Comparison of ENCODE assay signal across 7 cellular contexts in genomic region chr6:42217165-42217522, GRCh38. TPM values are rescaled to one million over a fixed set of nuclear protein-coding genes. Genes with fewer than 3 reads are reported as not detected.
DNase-seq lines count a peak whose midpoint lies in the region; ATAC-seq and TF ChIP-seq lines count a peak whose summit lies in the region.

No MANE protein-coding gene starts in this region.

- intact Hi-C loops in activated CD8-positive, alpha-beta T cell treated with anti-CD3 and anti-CD28 coated beads for 36 hours (cut with micrococcal nuclease): loop anchor here (10.0 kb wide), 1 partner anchor 292 kb away; the partner anchor contains the start of genes BYSL and MED20

- H3K9me3 ChIP-seq in HUES64 (ENCODE audit: insufficient read depth, low read depth, low read length) (no peaks in the 10 kb centered on the region), iPS-18a (ENCODE audit: control insufficient read depth, low read depth, low read length) (no peaks in the 10 kb centered on the region)

- H3K4me3 ChIP-seq in HUES64 (ENCODE audit: low read length) (peak overlapping the region; percentile 73), iPS-18a (ENCODE audit: low read length) (peak overlapping the region; percentile 100)

- H3K4me1 Mint-ChIP-seq in activated CD8-positive, alpha-beta T cell treated with anti-CD3 and anti-CD28 coated beads for 36 hours (ENCODE audit: low read depth): peaks cover 31% of the 10 kb centered on the region
- H3K4me1 Mint-ChIP-seq in stimulated activated naive B cell treated with anti-CD40 and anti-IgM and Interleukin-4, amounts not matched to agents 10 μg/mL and 1 μg/mL and 100 μg/mL, for 72 hours: peaks cover 16 to 39% of the 10 kb centered on the region in 2 donors

- no peaks in the 10 kb centered on the region for H3K9me3 Mint-ChIP-seq in activated CD8-positive, alpha-beta T cell treated with anti-CD3 and anti-CD28 coated beads for 36 hours
- no peaks in the 10 kb centered on the region for H3K9me3 Mint-ChIP-seq in stimulated activated naive B cell treated with anti-CD40 and anti-IgM and Interleukin-4, amounts not matched to agents 10 μg/mL and 1 μg/mL and 100 μg/mL, for 72 hours

- H3K36me3 ChIP-seq in HUES64 (ENCODE audit: insufficient read depth, low read length) (peaks cover 21% of the 10 kb centered on the region), iPS-18a (ENCODE audit: control insufficient read depth, low read depth, low read length) (peaks cover 16% of the 10 kb centered on the region)

- CTCF ChIA-PET in activated CD8-positive, alpha-beta T cell treated with anti-CD3 and anti-CD28 coated beads for 36 hours (lab: Charles Lee): interaction anchor here (0.7 to 5.1 kb wide), 8 partner anchors 13 to 347 kb away, joined by 3 to 53 read pairs (median 4); partner anchors contain the start of genes TAF8 and UBR2

- H3K4me3 Mint-ChIP-seq in activated CD8-positive, alpha-beta T cell treated with anti-CD3 and anti-CD28 coated beads for 36 hours: peak overlapping the region; percentile 100
- peak overlapping the region; percentile 96 to 98 for H3K4me3 Mint-ChIP-seq in stimulated activated naive B cell treated with anti-CD40 and anti-IgM and Interleukin-4, amounts not matched to agents 10 μg/mL and 1 μg/mL and 100 μg/mL, for 72 hours

- H3K9ac ChIP-seq in HUES64 (ENCODE audit: low read depth, low read length): peak overlapping the region; percentile 85
- peak overlapping the region; percentile 96 for H3K9ac ChIP-seq in iPS-18a (ENCODE audit: low read length)

- WGBS in HUES64: 13% methylated on average over 6 of the region's 6 CpGs

- DNase-seq in activated CD8-positive, alpha-beta T cell treated with anti-CD3 and anti-CD28 coated beads for 36 hours: no peak
- DNase-seq in stimulated activated naive B cell treated with anti-CD40 and anti-IgM and Interleukin-4, amounts not matched to agents 10 μg/mL and 1 μg/mL and 100 μg/mL, for 72 hours: no peak
- no peak for DNase-seq in NCI-H1436 treated with DMSO at 0.1 percent for 48 hours (lab: John Stamatoyannopoulos, UW)
- DNase-seq in midbrain (lab: John Stamatoyannopoulos, UW): no peak
- DNase-seq in stimulated activated CD4-positive, alpha-beta T cell treated with anti-CD3 and anti-CD28 coated beads, Interleukin-4, amount 100 ng/mL, for 4 hours: no peak

- no peaks in the 10 kb centered on the region for H3K27me3 Mint-ChIP-seq in activated CD8-positive, alpha-beta T cell treated with anti-CD3 and anti-CD28 coated beads for 36 hours
- H3K27me3 Mint-ChIP-seq in stimulated activated naive B cell treated with anti-CD40 and anti-IgM and Interleukin-4, amounts not matched to agents 10 μg/mL and 1 μg/mL and 100 μg/mL, for 72 hours: no peaks in the 10 kb centered on the region

- peaks cover 18% of the 10 kb centered on the region for H3K36me3 Mint-ChIP-seq in activated CD8-positive, alpha-beta T cell treated with anti-CD3 and anti-CD28 coated beads for 36 hours (ENCODE audit: low read depth)
- peaks cover 5 to 12% of the 10 kb centered on the region in 2 donors for H3K36me3 Mint-ChIP-seq in stimulated activated naive B cell treated with anti-CD40 and anti-IgM and Interleukin-4, amounts not matched to agents 10 μg/mL and 1 μg/mL and 100 μg/mL, for 72 hours

- H3K27me3 ChIP-seq in HUES64 (ENCODE audit: insufficient read depth, low read length) (no peaks in the 10 kb centered on the region), iPS-18a (ENCODE audit: control insufficient read depth, insufficient read depth, low read length) (no peaks in the 10 kb centered on the region)

- peak overlapping the region; percentile 97 for H3K27ac Mint-ChIP-seq in activated CD8-positive, alpha-beta T cell treated with anti-CD3 and anti-CD28 coated beads for 36 hours
- peak overlapping the region; percentile 99 for H3K27ac Mint-ChIP-seq in stimulated activated naive B cell treated with anti-CD40 and anti-IgM and Interleukin-4, amounts not matched to agents 10 μg/mL and 1 μg/mL and 100 μg/mL, for 72 hours

- POLR2A ChIA-PET in activated CD8-positive, alpha-beta T cell treated with anti-CD3 and anti-CD28 coated beads for 36 hours (lab: Charles Lee): interaction anchor here (0.7 to 1.5 kb wide), 4 partner anchors 10 to 173 kb away, joined by 3 to 7 read pairs (median 4); no protein-coding TSS in a partner anchor

- no peak for TF ChIP-seq CTCF in activated CD8-positive, alpha-beta T cell treated with anti-CD3 and anti-CD28 coated beads for 36 hours (IDR thresholded peaks at IDR 0.05)

- H3K4me1 ChIP-seq in HUES64 (ENCODE audit: insufficient read depth, low read length): peaks cover 4% of the 10 kb centered on the region; the same call in 1 of the 2 replicates
- H3K4me1 ChIP-seq in iPS-18a (ENCODE audit: control insufficient read depth, low read depth, low read length): peaks cover 3% of the 10 kb centered on the region

- H3K27ac ChIP-seq in HUES64 (ENCODE audit: low read depth, low read length) (peak overlapping the region; percentile 69), iPS-18a (ENCODE audit: low read length) (peak overlapping the region; percentile 91)

- no peak for ATAC-seq in activated CD8-positive, alpha-beta T cell treated with anti-CD3 and anti-CD28 coated beads for 36 hours
- no peak for ATAC-seq in stimulated activated naive B cell treated with anti-CD40 and anti-IgM and Interleukin-4, amounts not matched to agents 10 μg/mL and 1 μg/mL and 100 μg/mL, for 72 hours (replicated peaks)

RNA-seq across cellular contexts. Expression of gene MRPS10, which starts 0.5 kb away (rescaled TPM):
- polyA plus RNA-seq in HUES64 (2013, experiment 1 of 2): 27.9 TPM
- polyA plus RNA-seq in HUES64 (2013, experiment 2 of 2): 26.1 TPM
- total RNA-seq in activated CD8-positive, alpha-beta T cell treated with anti-CD3 and anti-CD28 coated beads for 36 hours: 10 to 100 TPM; 36.7 to 38.9 TPM

RNA-seq across cellular contexts. Expression of gene GUCA1B, which starts 22.4 kb away (rescaled TPM):
- 0.20 TPM for polyA plus RNA-seq in HUES64 (2013, experiment 1 of 2)
- not detected for polyA plus RNA-seq in HUES64 (2013, experiment 2 of 2)
- 1 to 10 TPM; 1.9 to 2.6 TPM for total RNA-seq in activated CD8-positive, alpha-beta T cell treated with anti-CD3 and anti-CD28 coated beads for 36 hours

RNA-seq across cellular contexts. Expression of gene GUCA1A, which starts 44.0 kb away (rescaled TPM):
- polyA plus RNA-seq in HUES64 (2013, experiment 1 of 2): 7.3 TPM
- 6.1 TPM for polyA plus RNA-seq in HUES64 (2013, experiment 2 of 2)
- under 1 TPM in 1 of 2 experiments, not detected in 1; 0.20 TPM for total RNA-seq in activated CD8-positive, alpha-beta T cell treated with anti-CD3 and anti-CD28 coated beads for 36 hours
